21 cellular contexts compared by ENCODE assay signal in genomic region chr10:6102128-6102527, GRCh38. TPM values are rescaled to one million over a fixed set of nuclear protein-coding genes. Genes with fewer than 3 reads are reported as not detected.
"Had no signal": no experiment of that assay in that cellular context is flagged by ENCODE, and none has a peak within 500 bp of the region (broad histone marks: within the 10 kb centered on the region; RNA-seq: fewer than 3 reads in every experiment).

No MANE protein-coding gene starts in this region.

- H2AFZ ChIP-seq: neural progenitor cell had no signal

- H3K4me1 ChIP-seq: upper lobe of right lung had no signal

- H3K36me3 ChIP-seq: ovary had no signal

- H3K9me3 ChIP-seq: ovary, upper lobe of right lung had no signal

- H3K27ac Mint-ChIP-seq: activated naive CD4-positive, alpha-beta T cell treated with anti-CD3 and anti-CD28 coated beads for 36 hours; activated T-helper 2 cell treated with anti-CD3 and anti-CD28 coated beads, Interferon-gamma antibody, Interleukin-2, Interleukin-4, amounts not matched to agents 10 μg/mL and 5 μg/mL and 100 μg/mL, durations not matched to agents 14 hours and 24 hours and 36 hours; mesothelial cell of epicardium; neural progenitor cell; stimulated activated naive CD8-positive, alpha-beta T cell treated with anti-CD3 and anti-CD28 coated beads, Interleukin-15, Interleukin-2, amounts not matched to agents 100 ng/mL and 50 ng/mL, for 24 hours; T-helper 1 cell treated with Interleukin-12 subunit alpha and Interleukin-12 subunit beta and Interleukin-4 antibody, amounts not matched to agents 30 μg/mL and 1 μg/mL, for 36 hours had no signal

- DNase-seq: activated CD4-positive, alpha-beta T cell treated with anti-CD3 and anti-CD28 coated beads for 48 hours; activated CD8-positive, alpha-beta memory T cell treated with anti-CD3 and anti-CD28 coated beads for 24 hours; activated naive CD4-positive, alpha-beta T cell treated with anti-CD3 and anti-CD28 coated beads for 36 hours; hippocampal formation; ovary; SHP77 treated with DMSO at 0.1 percent for 48 hours; stimulated activated CD4-positive, alpha-beta T cell treated with anti-CD3 and anti-CD28 coated beads, Interleukin-15, amount 100 ng/mL, for 24 hours; stimulated activated CD4-positive, alpha-beta T cell treated with anti-CD3 and anti-CD28 coated beads, Interleukin-4, amount 100 ng/mL, for 1 hour; upper lobe of right lung; WERI-Rb-1 had no signal

- H3K9me3 Mint-ChIP-seq: activated naive CD4-positive, alpha-beta T cell treated with anti-CD3 and anti-CD28 coated beads for 36 hours; activated T-helper 2 cell treated with anti-CD3 and anti-CD28 coated beads, Interferon-gamma antibody, Interleukin-2, Interleukin-4, amounts not matched to agents 10 μg/mL and 5 μg/mL and 100 μg/mL, durations not matched to agents 14 hours and 24 hours and 36 hours; mesothelial cell of epicardium; neural progenitor cell; stimulated activated naive CD8-positive, alpha-beta T cell treated with anti-CD3 and anti-CD28 coated beads, Interleukin-15, Interleukin-2, amounts not matched to agents 100 ng/mL and 50 ng/mL, for 24 hours; T-helper 1 cell treated with Interleukin-12 subunit alpha and Interleukin-12 subunit beta and Interleukin-4 antibody, amounts not matched to agents 30 μg/mL and 1 μg/mL, for 36 hours had no signal

- H3K27ac ChIP-seq: cardiac muscle cell, neural progenitor cell, ovary, upper lobe of right lung, WERI-Rb-1 had no signal

- H3K4me3 Mint-ChIP-seq: activated naive CD4-positive, alpha-beta T cell treated with anti-CD3 and anti-CD28 coated beads for 36 hours; mesothelial cell of epicardium; neural progenitor cell; stimulated activated naive CD8-positive, alpha-beta T cell treated with anti-CD3 and anti-CD28 coated beads, Interleukin-15, Interleukin-2, amounts not matched to agents 100 ng/mL and 50 ng/mL, for 24 hours; T-helper 1 cell treated with Interleukin-12 subunit alpha and Interleukin-12 subunit beta and Interleukin-4 antibody, amounts not matched to agents 30 μg/mL and 1 μg/mL, for 36 hours had no signal

- H3K4me1 Mint-ChIP-seq: mesothelial cell of epicardium, neural progenitor cell had no signal

- H3K4me3 ChIP-seq: cardiac muscle cell, neural progenitor cell, ovary, upper lobe of right lung had no signal

- FAIRE-seq: keratinocyte had no signal

- H3K27me3 ChIP-seq: cardiac muscle cell, neural progenitor cell, ovary, upper lobe of right lung had no signal

- H3K9ac ChIP-seq: neural progenitor cell had no signal

- ATAC-seq: esophagus mucosa, upper lobe of right lung had no signal

- H3K27me3 Mint-ChIP-seq: stimulated activated naive CD8-positive, alpha-beta T cell treated with anti-CD3 and anti-CD28 coated beads, Interleukin-15, Interleukin-2, amounts not matched to agents 100 ng/mL and 50 ng/mL, for 24 hours had no signal

- H3K4me2 ChIP-seq: neural progenitor cell had no signal

RNA-seq across cellular contexts. Expression of gene IL2RA, which starts 40.0 kb away (rescaled TPM):
- total RNA-seq: cardiac muscle cell, mesothelial cell of epicardium, myocyte, skeletal muscle tissue, temporal lobe had no signal
- polyA plus RNA-seq: cardiac muscle cell, keratinocyte had no signal
